28 cellular contexts compared by ENCODE assay signal in the genomic region with DNA sequence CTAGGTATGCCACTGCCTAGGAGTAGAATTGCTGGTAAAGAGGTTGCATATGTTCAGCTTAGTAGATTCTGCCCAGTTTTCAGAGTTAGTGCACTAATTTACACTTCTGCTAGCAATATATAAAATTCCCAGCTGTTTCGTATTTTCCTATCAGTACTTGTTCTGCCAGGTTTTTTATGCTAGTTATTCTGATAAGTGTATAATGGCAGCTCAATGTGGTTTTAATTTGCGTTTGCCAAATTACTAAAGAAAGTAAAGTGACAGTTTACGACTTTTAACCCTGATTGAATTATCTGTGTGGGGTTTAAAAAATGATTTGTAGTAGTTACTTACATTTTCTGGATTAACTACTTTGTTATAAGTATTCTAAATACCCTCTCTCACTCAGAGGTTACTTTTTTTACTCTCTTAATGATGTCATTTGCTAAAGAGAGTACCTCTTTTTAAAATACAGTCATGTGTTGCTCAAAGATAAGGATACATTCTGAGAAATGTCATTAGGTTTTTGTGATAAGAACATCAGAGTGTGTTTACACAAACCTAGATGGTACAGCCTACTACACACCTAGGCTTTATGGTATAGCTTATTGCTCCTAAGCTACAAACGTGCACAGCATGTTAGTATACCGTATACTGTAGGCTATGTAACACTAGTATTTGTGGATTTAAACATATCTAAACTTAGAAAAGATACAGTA.
"Had no signal": no experiment of that assay in that cellular context is flagged by ENCODE, and none has a peak within 500 bp of the region (broad histone marks: within the 10 kb centered on the region; RNA-seq: fewer than 3 reads in every experiment).

No MANE protein-coding gene starts in this region.

- H3K36me3 Mint-ChIP-seq: activated naive CD8-positive, alpha-beta T cell had no signal

- H3K27ac ChIP-seq: body of pancreas, esophagus squamous epithelium had no signal

- H3K9me3 ChIP-seq: body of pancreas, esophagus squamous epithelium had no signal

- H3K36me3 ChIP-seq: esophagus squamous epithelium had no signal

- DNase-seq: activated CD4-positive, alpha-beta T cell treated with anti-CD3 and anti-CD28 coated beads for 36 hours; activated CD4-positive, alpha-beta T cell treated with anti-CD3 and anti-CD28 coated beads, Interleukin-2, amount 50 U/mL, for 1 hour; activated CD4-positive, alpha-beta T cell treated with anti-CD3 and anti-CD28 coated beads, Interleukin-2, amount 50 U/mL, for 48 hours; activated CD4-positive, CD25-positive, alpha-beta regulatory T cell; activated CD4-positive, CD25-positive, alpha-beta regulatory T cell treated with anti-CD3 and anti-CD28 coated beads, Interleukin-2, amount 50 U/mL, for 72 hours; activated CD8-positive, alpha-beta memory T cell treated with anti-CD3 and anti-CD28 coated beads for 24 hours; activated CD8-positive, alpha-beta T cell treated with anti-CD3 and anti-CD28 coated beads for 36 hours; activated effector memory CD4-positive, alpha-beta T cell treated with Interleukin-2 at 50 U/mL for 16 hours; activated gamma-delta T cell treated with Interleukin-2 at 50 U/mL for 16 hours; activated naive CD4-positive, alpha-beta T cell treated with anti-CD3 and anti-CD28 coated beads, Interleukin-2, amount 50 U/mL, for 16 hours; activated naive CD4-positive, alpha-beta T cell treated with Interleukin-2 at 50 U/mL for 16 hours; activated T-cell treated with anti-CD3 and anti-CD28 coated beads, Interleukin-2, amount 50 U/mL, for 4 hours; amygdala; aorta; body of pancreas; caudate nucleus; cortex of kidney; dermis blood vessel endothelial cell; effector CD4-positive, alpha-beta T cell; effector memory CD8-positive, alpha-beta T cell; esophagus squamous epithelium; foreskin fibroblast; head of caudate nucleus; T-helper 2 cell had no signal

- H3K4me3 ChIP-seq: body of pancreas, esophagus squamous epithelium had no signal

- ATAC-seq: activated CD4-positive, alpha-beta T cell treated with anti-CD3 and anti-CD28 coated beads for 36 hours; activated CD8-positive, alpha-beta T cell treated with anti-CD3 and anti-CD28 coated beads for 36 hours; activated T-cell treated with anti-CD3 and anti-CD28 coated beads, Interleukin-2, amount 50 U/mL, for 4 hours; activated T-helper 17 cell treated with anti-CD3 and anti-CD28 coated beads, Interleukin-2, amount 50 U/mL, for 72 hours; body of pancreas; effector memory CD8-positive, alpha-beta T cell had no signal

- H3K27ac Mint-ChIP-seq: activated CD4-positive, alpha-beta T cell treated with anti-CD3 and anti-CD28 coated beads for 36 hours; activated CD8-positive, alpha-beta T cell treated with anti-CD3 and anti-CD28 coated beads for 36 hours; activated naive CD8-positive, alpha-beta T cell; activated T-helper 17 cell treated with anti-CD3 and anti-CD28 coated beads, Interleukin-2, amount 50 U/mL, for 72 hours; effector memory CD8-positive, alpha-beta T cell had no signal

- H3K27me3 ChIP-seq: body of pancreas, esophagus squamous epithelium had no signal

- H3K4me1 Mint-ChIP-seq: activated CD4-positive, alpha-beta T cell treated with anti-CD3 and anti-CD28 coated beads for 36 hours; activated T-helper 17 cell treated with anti-CD3 and anti-CD28 coated beads, Interleukin-2, amount 50 U/mL, for 72 hours had no signal

- H3K4me3 Mint-ChIP-seq: activated CD4-positive, alpha-beta T cell treated with anti-CD3 and anti-CD28 coated beads for 36 hours; activated CD8-positive, alpha-beta T cell treated with anti-CD3 and anti-CD28 coated beads for 36 hours; activated naive CD8-positive, alpha-beta T cell; activated T-cell treated with anti-CD3 and anti-CD28 coated beads, Interleukin-2, amount 50 U/mL, for 4 hours; activated T-helper 17 cell treated with anti-CD3 and anti-CD28 coated beads, Interleukin-2, amount 50 U/mL, for 72 hours; effector memory CD8-positive, alpha-beta T cell had no signal

- FAIRE-seq: colon, frontal cortex had no signal

- H3K4me1 ChIP-seq: body of pancreas, esophagus squamous epithelium had no signal
